In genomic region chr19:56121180-56122167, GRCh38 we compare ENCODE assay signal across 8 cellular contexts. TPM values are rescaled to one million over a fixed set of nuclear protein-coding genes. Genes with fewer than 3 reads are reported as not detected.
DNase-seq lines count a peak whose midpoint lies in the region; ATAC-seq and TF ChIP-seq lines count a peak whose summit lies in the region.

Gene ZNF787, minus strand, starts transcription at chr19:56121295. Its CDS starts 18,078 bp downstream, at chr19:56103217.

- peak within 1 kb of the TSS; percentile 91 for H3K4me3 Mint-ChIP-seq in activated B cell treated with CpG ODN at 0.5 μM for 24 hours

- no peaks in the 10 kb centered on the region for H3K9me3 Mint-ChIP-seq in activated B cell treated with CpG ODN at 0.5 μM for 24 hours

- H3K27ac Mint-ChIP-seq in activated B cell treated with CpG ODN at 0.5 μM for 24 hours: peak within 1 kb of the TSS; percentile 95

- peaks cover 45% of the 10 kb centered on the region for H3K4me1 Mint-ChIP-seq in activated B cell treated with CpG ODN at 0.5 μM for 24 hours

- intact Hi-C loops in activated B cell treated with CpG ODN at 0.5 μM for 24 hours (cut with micrococcal nuclease): loop anchor here (1.0 to 2.0 kb wide), 8 partner anchors 10 to 645 kb away; partner anchors contain the start of genes EPN1, U2AF2, ZNF444 and ZNF628

- no peak for TF ChIP-seq CTCF in activated B cell treated with CpG ODN at 0.5 μM for 24 hours (IDR thresholded peaks at IDR 0.05)

- peak within 1 kb of the TSS; percentile 88 for H3K27ac ChIP-seq in caudate nucleus (ENCODE audit: low read depth, low read length)

- H3K27me3 Mint-ChIP-seq in activated B cell treated with CpG ODN at 0.5 μM for 24 hours: no peaks in the 10 kb centered on the region

- peaks cover 5% of the 10 kb centered on the region for H3K36me3 Mint-ChIP-seq in activated B cell treated with CpG ODN at 0.5 μM for 24 hours (ENCODE audit: low read depth)

- DNase-seq in AG08395 (ENCODE audit: low spot score) (peak; percentile 99), NCI-H345 (lab: John Stamatoyannopoulos, UW) (peak; percentile 95), activated B cell treated with CpG ODN at 0.5 μM for 24 hours (peak; percentile 99), caudate nucleus (lab: John Stamatoyannopoulos, UW) (peak; percentile 63 to 99 (median 97)), inferior parietal cortex (ENCODE audit: extremely low spot score) (peak; percentile 96)
- DNase-seq in stimulated activated CD4-positive, alpha-beta T cell treated with anti-CD3 and anti-CD28 coated beads, Interleukin-12 subunit alpha, Interleukin-12 subunit beta, amount 100 ng/mL, for 24 hours (ENCODE audit: low read depth in 2 of 2): peak; percentile 97

- POLR2A ChIA-PET in activated B cell treated with CpG ODN at 0.5 μM for 24 hours (lab: Charles Lee): interaction anchor here (0.6 to 2.9 kb wide), 14 partner anchors 10 to 1932 kb away, joined by 3 to 51 read pairs (median 4); partner anchors contain the start of genes FIZ1, MBOAT7, U2AF2 and ZNF444

- peak; percentile 81 for ATAC-seq in HG03196 (IDR thresholded peaks at IDR 0.05; ENCODE audit: unreplicated experiment)
- peak; percentile 87 for ATAC-seq in activated B cell treated with CpG ODN at 0.5 μM for 24 hours (ENCODE audit: low read depth)

- in situ Hi-C loops in GM18951 (cut with MboI; ENCODE audit: low sequenced_read_pairs, unreplicated experiment): no loop called here

- CTCF ChIA-PET in activated B cell treated with CpG ODN at 0.5 μM for 24 hours (lab: Charles Lee): interaction anchor here (1.4 kb wide), 1 partner anchor 50 kb away, joined by 4 read pairs; no protein-coding TSS in a partner anchor

- TF ChIP-seq POLR2A in GM18951 (IDR thresholded peaks at IDR 0.05; ENCODE audit: extremely low read depth, insufficient read depth, insufficient read length): peak; percentile 81

RNA-seq across cellular contexts. Expression of gene ZNF787, which starts in this region (rescaled TPM):
- 40.8 and 42.3 TPM in 2 replicates for total RNA-seq in activated B cell treated with CpG ODN at 0.5 μM for 24 hours

Comparison
In these comparisons a context has a peak if more than half of its experiments do, and no peak if none do; other contexts are left out.
1. Peak in every context shown above with its lines: DNase-seq, ATAC-seq and H3K27ac ChIP-seq.